23 cellular contexts compared by ENCODE assay signal in genomic region chr15:26023691-26024090, GRCh38.
DNase-seq lines count a peak whose midpoint lies in the region; ATAC-seq and TF ChIP-seq lines count a peak whose summit lies in the region.
"Had no signal": no experiment of that assay in that cellular context is flagged by ENCODE, and none has a peak within 500 bp of the region (broad histone marks: within the 10 kb centered on the region; RNA-seq: fewer than 3 reads in every experiment).

No MANE protein-coding gene starts in this region.

- H3K9me3 ChIP-seq in Caco-2: no peaks in the 10 kb centered on the region
- no peaks in the 10 kb centered on the region for H3K9me3 ChIP-seq in vagina
- H3K9me3 ChIP-seq in thyroid gland: no peaks in the 10 kb centered on the region
- H3K9me3 ChIP-seq in SJCRH30 (replicated peaks): no peaks in the 10 kb centered on the region
- H3K9me3 ChIP-seq: A549; BE2C; BLaER1 treated with 17β-estradiol and CSF1 and Interleukin-3, amounts not matched to agents 10 nM and 100 nM had no signal

- TF ChIP-seq POLR2A in vagina (IDR thresholded peaks at IDR 0.05) (no peak), thyroid gland (IDR thresholded peaks at IDR 0.05) (no peak)

- H3K27ac ChIP-seq in vagina (no peak overlapping the region), thyroid gland (no peak overlapping the region), SJCRH30 (no peak overlapping the region)
- H3K27ac ChIP-seq: A549; BLaER1 treated with 17β-estradiol and CSF1 and Interleukin-3, amounts not matched to agents 10 nM and 100 nM; GM23248 had no signal

- H3K27me3 ChIP-seq in Caco-2 (replicated peaks; ENCODE audit: control insufficient read depth, insufficient read depth, low read length) (no peaks in the 10 kb centered on the region), vagina (no peaks in the 10 kb centered on the region), thyroid gland (no peaks in the 10 kb centered on the region), SJCRH30 (no peaks in the 10 kb centered on the region)
- H3K27me3 ChIP-seq: BE2C; BLaER1 treated with 17β-estradiol and CSF1 and Interleukin-3, amounts not matched to agents 10 nM and 100 nM had no signal

- 80 to 90% methylated on average over 5 of the region's 5 CpGs for WGBS in thyroid gland, 2 donors

- CTCF ChIA-PET in Caco-2 (lab: Charles Lee): no interaction called here

- H3K27me3 Mint-ChIP-seq in Caco-2 (ENCODE audit: insufficient read depth, unreplicated experiment): no peaks in the 10 kb centered on the region
- no peaks in the 10 kb centered on the region for H3K27me3 Mint-ChIP-seq in osteocyte (ENCODE audit: unreplicated experiment)

- H3K4me3 Mint-ChIP-seq in Caco-2 (ENCODE audit: unreplicated experiment): no peak overlapping the region
- no peak overlapping the region for H3K4me3 Mint-ChIP-seq in osteocyte (ENCODE audit: unreplicated experiment)
- H3K4me3 Mint-ChIP-seq: CD14-positive monocyte; CD4-positive, alpha-beta T cell; CD8-positive, alpha-beta memory T cell; H9 had no signal

- H3K9me3 Mint-ChIP-seq in Caco-2 (ENCODE audit: unreplicated experiment) (no peaks in the 10 kb centered on the region), osteocyte (ENCODE audit: unreplicated experiment) (no peaks in the 10 kb centered on the region)
- H3K9me3 Mint-ChIP-seq: CD4-positive, alpha-beta T cell; H9 had no signal

- H3K4me3 ChIP-seq in Caco-2 (ENCODE audit: low read depth, low read length) (no peak overlapping the region), vagina (no peak overlapping the region), thyroid gland (replicated peaks in 1 of 3) (no peak overlapping the region), SJCRH30 (no peak overlapping the region)
- H3K4me3 ChIP-seq: A549; BLaER1 treated with 17β-estradiol and CSF1 and Interleukin-3, amounts not matched to agents 10 nM and 100 nM; GM23248 had no signal

- TF ChIP-seq CTCF in Caco-2 (IDR thresholded peaks at IDR 0.05; ENCODE audit: insufficient read depth in 1 of 2, low read depth in 1 of 2, low read length in 1 of 2, severe bottlenecking in 1 of 2, unreplicated experiment in 1 of 2) (no peak), osteocyte (IDR thresholded peaks at IDR 0.05) (no peak), vagina (IDR thresholded peaks at IDR 0.05) (no peak), thyroid gland (IDR thresholded peaks at IDR 0.05) (no peak)

- intact Hi-C loops in Caco-2 (cut with micrococcal nuclease; ENCODE audit: unreplicated experiment): loop anchor here (10.0 kb wide), 1 partner anchor 69 kb away; no protein-coding TSS in a partner anchor
- intact Hi-C loops in vagina (cut with DNase I): no loop called here
- intact Hi-C loops in thyroid gland (cut with DNase I): no loop called here

- peaks cover 11% of the 10 kb centered on the region for H3K36me3 Mint-ChIP-seq in Caco-2 (ENCODE audit: insufficient read depth, unreplicated experiment)
- H3K36me3 Mint-ChIP-seq in osteocyte (ENCODE audit: unreplicated experiment): no peaks in the 10 kb centered on the region
- H3K36me3 Mint-ChIP-seq: CD14-positive monocyte; CD8-positive, alpha-beta memory T cell had no signal

- no peak for ATAC-seq in HG02623 (IDR thresholded peaks at IDR 0.05; ENCODE audit: unreplicated experiment)
- ATAC-seq: A549, HCT116 had no signal

- BruUV-seq in Caco-2 (replicated peaks; lab: Mats Ljungman, UMichigan): no TSS peak

- H3K4me1 ChIP-seq in Caco-2 (peaks cover 26% of the 10 kb centered on the region), vagina (no peaks in the 10 kb centered on the region), thyroid gland (no peaks in the 10 kb centered on the region), SJCRH30 (no peaks in the 10 kb centered on the region)
- H3K4me1 ChIP-seq: BE2C had no signal

- H3K36me3 ChIP-seq in Caco-2 (ENCODE audit: control insufficient read depth, insufficient read depth, low read length) (no peaks in the 10 kb centered on the region), vagina (no peaks in the 10 kb centered on the region), thyroid gland (no peaks in the 10 kb centered on the region), SJCRH30 (no peaks in the 10 kb centered on the region)
- H3K36me3 ChIP-seq: BE2C; BLaER1 treated with 17β-estradiol and CSF1 and Interleukin-3, amounts not matched to agents 10 nM and 100 nM had no signal

- POLR2A ChIA-PET in Caco-2 (lab: Charles Lee): no interaction called here

- H3K4me1 Mint-ChIP-seq in Caco-2 (ENCODE audit: low read depth, unreplicated experiment) (peaks cover 34% of the 10 kb centered on the region), osteocyte (ENCODE audit: unreplicated experiment) (peaks cover 10% of the 10 kb centered on the region)
- H3K4me1 Mint-ChIP-seq: CD14-positive monocyte; CD8-positive, alpha-beta memory T cell had no signal

- DNase-seq in Caco-2: no peak
- DNase-seq in M059J (ENCODE audit: low read depth): peak; percentile 12
- DNase-seq in osteocyte (ENCODE audit: extremely low spot score, unreplicated experiment): peak; percentile 30
- DNase-seq in vagina (ENCODE audit: extremely low spot score in 2 of 2): peak; percentile 22 to 43
- no peak for DNase-seq in thyroid gland
- no peak for DNase-seq in SJCRH30
- DNase-seq: 8988T; ACHN; AML-193; BE2C; Calu3; CD4-positive, alpha-beta T cell; CD8-positive, alpha-beta memory T cell; DMS53; DMS79 treated with DMSO at 0.1 percent for 48 hours; GF-D8; GM23248; H9 had no signal

- H3K27ac Mint-ChIP-seq in Caco-2 (ENCODE audit: unreplicated experiment): peak overlapping the region; percentile 79
- no peak overlapping the region for H3K27ac Mint-ChIP-seq in osteocyte (ENCODE audit: unreplicated experiment)
- H3K27ac Mint-ChIP-seq: CD4-positive, alpha-beta T cell; CD8-positive, alpha-beta memory T cell; H9 had no signal

Comparison
In these comparisons a context has a peak if more than half of its experiments do, and no peak if none do; other contexts are left out.
1. DNase-seq: peak in M059J (single experiment), osteocyte (single experiment) and vagina (2 of 2); none in Caco-2 (0 of 2), thyroid gland (0 of 2) and SJCRH30 (0 of 2).